In genomic region chr5:177546262-177546741, GRCh38 we compare ENCODE assay signal across 8 cellular contexts. TPM values are rescaled to one million over a fixed set of nuclear protein-coding genes. Genes with fewer than 3 reads are reported as not detected.
A peak's percentile ranks its signal among the peaks of the same experiment; 100 is the strongest.
DNase-seq lines count a peak whose midpoint lies in the region; ATAC-seq and TF ChIP-seq lines count a peak whose summit lies in the region.

No MANE protein-coding gene starts in this region.

- no peak for TF ChIP-seq POLR2A in breast epithelium (IDR thresholded peaks at IDR 0.05)
- no peak for TF ChIP-seq POLR2A in transverse colon (IDR thresholded peaks at IDR 0.05)

- in situ Hi-C loops in transverse colon (cut with MboI; ENCODE audit: low pct_ligation_motif_present in 1 of 4, low pct_unique_long_range_greater_than_20kb in 1 of 4, low sequenced_read_pairs in 3 of 4), result no loop called here

- intact Hi-C loops in breast epithelium (cut with DNase I; ENCODE audit: low total_unique reads), result no loop called here
- intact Hi-C loops in transverse colon (cut with DNase I; ENCODE audit: low total_unique reads), result no loop called here

- H3K4me3 ChIP-seq in breast epithelium (no peak overlapping the region), transverse colon (no peak overlapping the region)
- no peak overlapping the region for H3K4me3 ChIP-seq in CD8-positive, alpha-beta memory T cell (ENCODE audit: low read length)

- H3K27me3 ChIP-seq in breast epithelium (no peaks in the 10 kb centered on the region), transverse colon (no peaks in the 10 kb centered on the region)
- H3K27me3 ChIP-seq in CD8-positive, alpha-beta memory T cell (ENCODE audit: insufficient read depth, low read length, poor library complexity, severe bottlenecking), result no peaks in the 10 kb centered on the region

- CTCF ChIA-PET in CD8-positive, alpha-beta memory T cell (lab: Charles Lee), result interaction anchor here (1.3 to 1.6 kb wide), 2 partner anchors 21 to 45 kb away, joined by 3 read pairs; no protein-coding TSS in a partner anchor

- no peak overlapping the region for H3K4me3 Mint-ChIP-seq in CD8-positive, alpha-beta memory T cell

- peak overlapping the region in 1 of 8 donors; percentile 68 for H3K27ac Mint-ChIP-seq in CD8-positive, alpha-beta memory T cell

- no peak; the same call in none of the 2 replicates for TF ChIP-seq CTCF in AG09319 (IDR thresholded peaks at IDR 0.05; ENCODE audit: low read depth, low read length)
- TF ChIP-seq CTCF in breast epithelium (IDR thresholded peaks at IDR 0.05), result no peak
- TF ChIP-seq CTCF in transverse colon (IDR thresholded peaks at IDR 0.05), result no peak

- peaks cover 0 to 42% (median 3%) of the 10 kb centered on the region in 3 donors for H3K36me3 Mint-ChIP-seq in CD8-positive, alpha-beta memory T cell

- no peaks in the 10 kb centered on the region for H3K9me3 Mint-ChIP-seq in CD8-positive, alpha-beta memory T cell

- H3K27ac ChIP-seq in breast epithelium (peak overlapping the region; percentile 80 to 90), transverse colon (peak overlapping the region; percentile 69 to 90 (median 82))
- H3K27ac ChIP-seq in CD8-positive, alpha-beta memory T cell (ENCODE audit: low read depth, low read length), result no peak overlapping the region

- DNase-seq in AG09319 (ENCODE audit: extremely low read depth, low read depth), result peak; percentile 95
- DNase-seq in M059J (ENCODE audit: low read depth), result peak; percentile 98
- DNase-seq in breast epithelium (ENCODE audit: low spot score in 2 of 2), result no peak
- DNase-seq in left lobe of liver (ENCODE audit: low spot score), result peak; percentile 80
- DNase-seq in transverse colon, result no peak
- DNase-seq in CD8-positive, alpha-beta memory T cell, result no peak
- no peak for DNase-seq in NCI-H187 treated with DMSO at 0.1 percent for 48 hours (lab: John Stamatoyannopoulos, UW)

- H3K4me1 ChIP-seq in breast epithelium (peaks cover 7 to 11% of the 10 kb centered on the region in 2 donors), transverse colon (peaks cover 5 to 35% (median 17%) of the 10 kb centered on the region in 4 donors)
- no peaks in the 10 kb centered on the region for H3K4me1 ChIP-seq in CD8-positive, alpha-beta memory T cell (ENCODE audit: insufficient read depth, low read length)

- H3K27me3 Mint-ChIP-seq in CD8-positive, alpha-beta memory T cell, result no peaks in the 10 kb centered on the region

- H3K4me1 Mint-ChIP-seq in CD8-positive, alpha-beta memory T cell, result peaks cover 34 to 61% (median 61%) of the 10 kb centered on the region in 3 donors

- no peak for TF ChIP-seq EP300 in transverse colon (IDR thresholded peaks at IDR 0.05; ENCODE audit: low read depth)

- WGBS in transverse colon (ENCODE audit: low coverage in 1 of 2), 2 donors, result 92% methylated on average over 1 of the region's 1 CpG; no CpG with 5 or more reads in 1 of the 2 donors

- H3K36me3 ChIP-seq in breast epithelium (no peaks in the 10 kb centered on the region), transverse colon (no peaks in the 10 kb centered on the region)
- H3K36me3 ChIP-seq in CD8-positive, alpha-beta memory T cell (ENCODE audit: insufficient read depth, low read length), result no peaks in the 10 kb centered on the region

- POLR2A ChIA-PET in CD8-positive, alpha-beta memory T cell (lab: Charles Lee), result no interaction called here

- peak; percentile 93 for ATAC-seq in left lobe of liver
- no peak for ATAC-seq in GM18907 (IDR thresholded peaks at IDR 0.05; ENCODE audit: unreplicated experiment)

- H3K9me3 ChIP-seq in breast epithelium (no peaks in the 10 kb centered on the region), transverse colon (no peaks in the 10 kb centered on the region)
- no peaks in the 10 kb centered on the region for H3K9me3 ChIP-seq in CD8-positive, alpha-beta memory T cell (ENCODE audit: low read length)

RNA-seq across cellular contexts. Expression of gene FAM193B, which starts 8.1 kb away (rescaled TPM):
- 5.9 and 10.6 TPM in 2 replicates for total RNA-seq in M059J (2014; rRNA removed; shearing (Covaris generic))
- 10 to 100 TPM; 35.4 to 81.5 (median 77.0) TPM for total RNA-seq in breast epithelium
- 69.0 TPM for total RNA-seq in left lobe of liver
- 100 to 1,000 TPM in 1 of 4 donors, 10 to 100 TPM in 3; 59.7 to 128 (median 63.5) TPM for total RNA-seq in transverse colon
- 10 to 100 TPM; 72.9 to 76.6 TPM for total RNA-seq in CD8-positive, alpha-beta memory T cell
- polyA plus RNA-seq in CD8-positive, alpha-beta memory T cell, result 8.5 TPM

RNA-seq across cellular contexts. Expression of gene DDX41, which starts 29.5 kb away (rescaled TPM):
- 66.0 and 103 TPM in 2 replicates for total RNA-seq in M059J (2014; rRNA removed; shearing (Covaris generic))
- total RNA-seq in breast epithelium, result 100 to 1,000 TPM in 2 of 3 donors, 10 to 100 TPM in 1; 76.0 to 110 (median 103) TPM
- 43.2 TPM for total RNA-seq in left lobe of liver
- total RNA-seq in transverse colon, result 100 to 1,000 TPM in 2 of 4 donors, 10 to 100 TPM in 2; 96.5 to 170 (median 130) TPM
- total RNA-seq in CD8-positive, alpha-beta memory T cell, result 100 to 1,000 TPM; 160 to 164 TPM
- 61.7 TPM for polyA plus RNA-seq in CD8-positive, alpha-beta memory T cell

RNA-seq across cellular contexts. Expression of gene DOK3, which starts 36.7 kb away (rescaled TPM):
- 2.2 and 6.7 TPM in 2 replicates for total RNA-seq in M059J (2014; rRNA removed; shearing (Covaris generic))
- total RNA-seq in breast epithelium (1 to 10 TPM; 1.6 to 7.2 (median 6.6) TPM), left lobe of liver (3.2 TPM), transverse colon (10 to 100 TPM in 2 of 4 donors, 1 to 10 TPM in 1, under 1 TPM in 1; 0.60 to 17.2 (median 7.8) TPM)
- 1 to 10 TPM; 4.2 to 5.1 TPM for total RNA-seq in CD8-positive, alpha-beta memory T cell
- 0.08 TPM for polyA plus RNA-seq in CD8-positive, alpha-beta memory T cell

RNA-seq across cellular contexts. Expression of gene TMED9, which starts 45.7 kb away (rescaled TPM):
- total RNA-seq in M059J (2014; rRNA removed; shearing (Covaris generic)), result 179 and 205 TPM in 2 replicates
- total RNA-seq in breast epithelium, result 100 to 1,000 TPM in 1 of 3 donors, 10 to 100 TPM in 2; 75.4 to 109 (median 95.1) TPM
- 135 TPM for total RNA-seq in left lobe of liver
- 10 to 100 TPM; 34.4 to 85.9 (median 70.9) TPM for total RNA-seq in transverse colon
- total RNA-seq in CD8-positive, alpha-beta memory T cell, result 100 to 1,000 TPM; 138 to 142 TPM
- 140 TPM for polyA plus RNA-seq in CD8-positive, alpha-beta memory T cell

RNA-seq across cellular contexts. Expression of gene PDLIM7, which starts 48.9 kb away (rescaled TPM):
- 172 and 230 TPM in 2 replicates for total RNA-seq in M059J (2014; rRNA removed; shearing (Covaris generic))
- total RNA-seq in breast epithelium (10 to 100 TPM; 17.1 to 61.9 (median 42.6) TPM), left lobe of liver (5.3 TPM), transverse colon (100 to 1,000 TPM in 1 of 4 donors, 10 to 100 TPM in 3; 52.6 to 256 (median 78.6) TPM)
- total RNA-seq in CD8-positive, alpha-beta memory T cell, result 10 to 100 TPM; 28.4 to 30.4 TPM
- polyA plus RNA-seq in CD8-positive, alpha-beta memory T cell, result 6.0 TPM

Comparison
In these comparisons a context has a peak if more than half of its experiments do, and no peak if none do; other contexts are left out.
1. DNase-seq: peak in AG09319 (single experiment), M059J (single experiment) and left lobe of liver (single experiment); none in breast epithelium (0 of 2), transverse colon (single experiment), CD8-positive, alpha-beta memory T cell (0 of 5) and NCI-H187 treated with DMSO at 0.1 percent for 48 hours (single experiment).